Comparison of ENCODE assay signal across 11 cellular contexts in genomic region chr4:139858436-139859225, GRCh38.
DNase-seq lines count a peak whose midpoint lies in the region; ATAC-seq, FAIRE-seq and TF ChIP-seq lines count a peak whose summit lies in the region.
"Had no signal": no experiment of that assay in that cellular context is flagged by ENCODE, and none has a peak within 500 bp of the region (broad histone marks: within the 10 kb centered on the region; RNA-seq: fewer than 3 reads in every experiment).

No MANE protein-coding gene starts in this region.

- H3K27ac Mint-ChIP-seq in natural killer cell treated with Interleukin-12 subunit alpha and Interleukin-12 subunit beta and Interleukin-15 and Interleukin-18, amount 100 ng/mL, for 72 hours, result peak overlapping the region; percentile 54 to 70
- no peak overlapping the region for H3K27ac Mint-ChIP-seq in natural killer cell

- H3K4me3 Mint-ChIP-seq in natural killer cell treated with Interleukin-12 subunit alpha and Interleukin-12 subunit beta and Interleukin-15 and Interleukin-18, amount 100 ng/mL, for 72 hours, result peak overlapping the region; percentile 61
- no peak overlapping the region for H3K4me3 Mint-ChIP-seq in natural killer cell

- FAIRE-seq in RCC 7860 (lab: Jason Lieb, UNC), result no peak
- FAIRE-seq: bronchial epithelial cell had no signal

- intact Hi-C loops in natural killer cell (cut with micrococcal nuclease), result no loop called here

- no peaks in the 10 kb centered on the region for H3K9me3 Mint-ChIP-seq in natural killer cell treated with Interleukin-12 subunit alpha and Interleukin-12 subunit beta and Interleukin-15 and Interleukin-18, amount 100 ng/mL, for 72 hours
- H3K9me3 Mint-ChIP-seq in natural killer cell, result no peaks in the 10 kb centered on the region

- H3K36me3 Mint-ChIP-seq in natural killer cell treated with Interleukin-12 subunit alpha and Interleukin-12 subunit beta and Interleukin-15 and Interleukin-18, amount 100 ng/mL, for 72 hours, result no peaks in the 10 kb centered on the region
- no peaks in the 10 kb centered on the region for H3K36me3 Mint-ChIP-seq in natural killer cell

- no peak for TF ChIP-seq CTCF in natural killer cell (IDR thresholded peaks at IDR 0.05)

- peaks cover 27 to 40% of the 10 kb centered on the region in 2 donors for H3K4me1 Mint-ChIP-seq in natural killer cell treated with Interleukin-12 subunit alpha and Interleukin-12 subunit beta and Interleukin-15 and Interleukin-18, amount 100 ng/mL, for 72 hours (ENCODE audit: low read depth in 2 of 2)
- peaks cover 25 to 28% of the 10 kb centered on the region in 2 donors for H3K4me1 Mint-ChIP-seq in natural killer cell

- ATAC-seq in natural killer cell treated with Interleukin-12 subunit alpha and Interleukin-12 subunit beta and Interleukin-15 and Interleukin-18, amount 100 ng/mL, for 72 hours, result peak; percentile 87 to 94
- no peak for ATAC-seq in natural killer cell
- ATAC-seq in HG02642 (IDR thresholded peaks at IDR 0.05; ENCODE audit: poor library complexity, unreplicated experiment), result peak; percentile 97
- ATAC-seq in HG03575 (IDR thresholded peaks at IDR 0.05; ENCODE audit: extremely low read depth, insufficient number of reproducible peaks, low FRiP score, unreplicated experiment), result peak; percentile 97
- no peak for ATAC-seq in SK-N-SH treated with all-trans-retinoic acid at 6 μM for 48 hours
- ATAC-seq: heart right ventricle had no signal

- no peak for DNase-seq in natural killer cell treated with Interleukin-12 subunit alpha and Interleukin-12 subunit beta and Interleukin-15 and Interleukin-18, amount 100 ng/mL, for 72 hours (ENCODE audit: low spot score)
- no peak for DNase-seq in natural killer cell
- no peak for DNase-seq in RCC 7860 (ENCODE audit: low spot score)
- no peak for DNase-seq in NCI-H2227 treated with DMSO at 0.1 percent for 48 hours (lab: John Stamatoyannopoulos, UW)
- DNase-seq in AG08396 (ENCODE audit: low spot score), result no peak
- DNase-seq: heart right ventricle, T-helper 9 cell had no signal

- H3K27me3 Mint-ChIP-seq in natural killer cell treated with Interleukin-12 subunit alpha and Interleukin-12 subunit beta and Interleukin-15 and Interleukin-18, amount 100 ng/mL, for 72 hours, result peaks cover 0 to 11% of the 10 kb centered on the region in 2 donors
- H3K27me3 Mint-ChIP-seq in natural killer cell (ENCODE audit: low read depth in 2 of 2), result peaks cover 0 to 2% of the 10 kb centered on the region in 2 donors

TF ChIP-seq in SK-N-SH treated with all-trans-retinoic acid at 6 μM for 48 hours, 23 proteins besides CTCF, POLR2A, EP300 and RAD21:
- TF ChIP-seq CREB5 (CRISPR knock-in tag; IDR thresholded peaks at IDR 0.05; ENCODE audit: low read depth), result no peak
- no peak for TF ChIP-seq ZNF565 (CRISPR knock-in tag; conservative IDR thresholded peaks at IDR 0.05; ENCODE audit: low read depth)
- TF ChIP-seq TOX (CRISPR knock-in tag; IDR thresholded peaks at IDR 0.05; ENCODE audit: borderline replicate concordance), result no peak
- no peak for TF ChIP-seq RARB (CRISPR knock-in tag; IDR thresholded peaks at IDR 0.05)
- TF ChIP-seq, protein P1, sequence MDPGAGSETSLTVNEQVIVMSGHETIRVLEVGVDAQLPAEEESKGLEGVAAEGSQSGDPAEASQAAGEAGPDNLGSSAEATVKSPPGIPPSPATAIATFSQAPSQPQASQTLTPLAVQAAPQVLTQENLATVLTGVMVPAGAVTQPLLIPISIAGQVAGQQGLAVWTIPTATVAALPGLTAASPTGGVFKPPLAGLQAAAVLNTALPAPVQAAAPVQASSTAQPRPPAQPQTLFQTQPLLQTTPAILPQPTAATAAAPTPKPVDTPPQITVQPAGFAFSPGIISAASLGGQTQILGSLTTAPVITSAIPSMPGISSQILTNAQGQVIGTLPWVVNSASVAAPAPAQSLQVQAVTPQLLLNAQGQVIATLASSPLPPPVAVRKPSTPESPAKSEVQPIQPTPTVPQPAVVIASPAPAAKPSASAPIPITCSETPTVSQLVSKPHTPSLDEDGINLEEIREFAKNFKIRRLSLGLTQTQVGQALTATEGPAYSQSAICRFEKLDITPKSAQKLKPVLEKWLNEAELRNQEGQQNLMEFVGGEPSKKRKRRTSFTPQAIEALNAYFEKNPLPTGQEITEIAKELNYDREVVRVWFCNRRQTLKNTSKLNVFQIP (CRISPR knock-in tag; IDR thresholded peaks at IDR 0.05; ENCODE audit: borderline replicate concordance, low read depth), result no peak
- TF ChIP-seq GLIS3 (CRISPR knock-in tag; IDR thresholded peaks at IDR 0.05), result no peak
- TF ChIP-seq CSDC2 (CRISPR knock-in tag; IDR thresholded peaks at IDR 0.05), result no peak
- TF ChIP-seq CSRNP3 (CRISPR knock-in tag; IDR thresholded peaks at IDR 0.05), result no peak
- no peak for TF ChIP-seq PATZ1 (CRISPR knock-in tag; IDR thresholded peaks at IDR 0.05; ENCODE audit: borderline replicate concordance)
- no peak for TF ChIP-seq BACH2 (CRISPR knock-in tag; IDR thresholded peaks at IDR 0.05; ENCODE audit: borderline replicate concordance)
- TF ChIP-seq, protein P2, sequence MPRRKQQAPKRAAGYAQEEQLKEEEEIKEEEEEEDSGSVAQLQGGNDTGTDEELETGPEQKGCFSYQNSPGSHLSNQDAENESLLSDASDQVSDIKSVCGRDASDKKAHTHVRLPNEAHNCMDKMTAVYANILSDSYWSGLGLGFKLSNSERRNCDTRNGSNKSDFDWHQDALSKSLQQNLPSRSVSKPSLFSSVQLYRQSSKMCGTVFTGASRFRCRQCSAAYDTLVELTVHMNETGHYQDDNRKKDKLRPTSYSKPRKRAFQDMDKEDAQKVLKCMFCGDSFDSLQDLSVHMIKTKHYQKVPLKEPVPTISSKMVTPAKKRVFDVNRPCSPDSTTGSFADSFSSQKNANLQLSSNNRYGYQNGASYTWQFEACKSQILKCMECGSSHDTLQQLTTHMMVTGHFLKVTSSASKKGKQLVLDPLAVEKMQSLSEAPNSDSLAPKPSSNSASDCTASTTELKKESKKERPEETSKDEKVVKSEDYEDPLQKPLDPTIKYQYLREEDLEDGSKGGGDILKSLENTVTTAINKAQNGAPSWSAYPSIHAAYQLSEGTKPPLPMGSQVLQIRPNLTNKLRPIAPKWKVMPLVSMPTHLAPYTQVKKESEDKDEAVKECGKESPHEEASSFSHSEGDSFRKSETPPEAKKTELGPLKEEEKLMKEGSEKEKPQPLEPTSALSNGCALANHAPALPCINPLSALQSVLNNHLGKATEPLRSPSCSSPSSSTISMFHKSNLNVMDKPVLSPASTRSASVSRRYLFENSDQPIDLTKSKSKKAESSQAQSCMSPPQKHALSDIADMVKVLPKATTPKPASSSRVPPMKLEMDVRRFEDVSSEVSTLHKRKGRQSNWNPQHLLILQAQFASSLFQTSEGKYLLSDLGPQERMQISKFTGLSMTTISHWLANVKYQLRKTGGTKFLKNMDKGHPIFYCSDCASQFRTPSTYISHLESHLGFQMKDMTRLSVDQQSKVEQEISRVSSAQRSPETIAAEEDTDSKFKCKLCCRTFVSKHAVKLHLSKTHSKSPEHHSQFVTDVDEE (CRISPR knock-in tag; IDR thresholded peaks at IDR 0.05), result no peak
- no peak for TF ChIP-seq ZFP3 (CRISPR knock-in tag; IDR thresholded peaks at IDR 0.05)

Comparison
In these comparisons a context has a peak if more than half of its experiments do, and no peak if none do; other contexts are left out.
1. ATAC-seq: peak in natural killer cell treated with Interleukin-12 subunit alpha and Interleukin-12 subunit beta and Interleukin-15 and Interleukin-18, amount 100 ng/mL, for 72 hours (2 of 2), HG02642 (single experiment) and HG03575 (single experiment); none in natural killer cell (0 of 3) and SK-N-SH treated with all-trans-retinoic acid at 6 μM for 48 hours (single experiment).
2. H3K27ac Mint-ChIP-seq: peak in natural killer cell treated with Interleukin-12 subunit alpha and Interleukin-12 subunit beta and Interleukin-15 and Interleukin-18, amount 100 ng/mL, for 72 hours (2 of 2); none in natural killer cell (0 of 2).